34 cellular contexts compared by ENCODE assay signal in the genomic region with DNA sequence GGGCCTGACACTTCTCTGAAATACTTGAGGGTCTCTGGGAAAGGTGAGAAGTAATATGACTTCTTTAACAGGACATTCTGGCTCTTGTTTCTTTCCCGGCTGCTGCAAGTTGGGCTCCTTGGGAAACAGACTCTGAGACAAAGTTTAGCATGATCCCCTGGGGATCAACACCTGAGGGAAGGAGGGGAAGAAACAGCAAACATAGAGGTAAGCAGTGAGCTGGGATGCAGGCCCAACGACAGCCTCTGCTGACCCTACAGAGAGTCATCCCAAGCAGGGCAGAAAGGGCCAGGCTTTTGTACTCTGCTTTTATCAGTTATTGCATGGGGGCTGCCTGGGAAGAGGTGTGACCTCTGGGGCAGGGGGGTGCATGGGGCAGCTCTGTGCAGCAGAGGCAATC.
"Had no signal": no experiment of that assay in that cellular context is flagged by ENCODE, and none has a peak within 500 bp of the region (broad histone marks: within the 10 kb centered on the region; RNA-seq: fewer than 3 reads in every experiment).

No MANE protein-coding gene starts in this region.

- H3K4me1 ChIP-seq: Peyer's patch had no signal

- H3K27ac ChIP-seq: brain microvascular endothelial cell, Peyer's patch, RWPE1, WERI-Rb-1 had no signal

- H3K4me3 Mint-ChIP-seq: activated CD4-positive, alpha-beta T cell treated with anti-CD3 and anti-CD28 coated beads, Interleukin-2, amount 10 ng/mL, durations not matched to agents 24 days and 14 days; activated CD8-positive, alpha-beta T cell treated with anti-CD3 and anti-CD28 coated beads for 36 hours; activated naive CD8-positive, alpha-beta T cell treated with anti-CD3 and anti-CD28 coated beads for 36 hours; activated T-cell treated with anti-CD3 and anti-CD28 coated beads, Interleukin-2, amount 50 U/mL, for 72 hours; activated T-helper 17 cell treated with anti-CD3 and anti-CD28 coated beads, Interleukin-2, amount 50 U/mL, for 72 hours had no signal

- H3K36me3 ChIP-seq: brain microvascular endothelial cell, MG63, Peyer's patch, WERI-Rb-1 had no signal

- H3K4me3 ChIP-seq: MG63, Peyer's patch had no signal

- H3K27ac Mint-ChIP-seq: activated CD4-positive, alpha-beta T cell treated with anti-CD3 and anti-CD28 coated beads, Interleukin-2, amount 10 ng/mL, durations not matched to agents 24 days and 14 days; activated CD8-positive, alpha-beta T cell treated with anti-CD3 and anti-CD28 coated beads for 36 hours; activated naive CD8-positive, alpha-beta T cell treated with anti-CD3 and anti-CD28 coated beads for 36 hours; activated T-cell treated with anti-CD3 and anti-CD28 coated beads, Interleukin-2, amount 50 U/mL, for 72 hours; activated T-helper 17 cell treated with anti-CD3 and anti-CD28 coated beads, Interleukin-2, amount 50 U/mL, for 72 hours had no signal

- H3K27me3 Mint-ChIP-seq: activated CD8-positive, alpha-beta T cell treated with anti-CD3 and anti-CD28 coated beads for 36 hours; activated naive CD8-positive, alpha-beta T cell treated with anti-CD3 and anti-CD28 coated beads for 36 hours; activated T-helper 17 cell treated with anti-CD3 and anti-CD28 coated beads, Interleukin-2, amount 50 U/mL, for 72 hours had no signal

- H3K27me3 ChIP-seq: brain microvascular endothelial cell, MG63, Peyer's patch had no signal

- H3K4me1 Mint-ChIP-seq: activated CD4-positive, alpha-beta T cell treated with anti-CD3 and anti-CD28 coated beads, Interleukin-2, amount 10 ng/mL, durations not matched to agents 24 days and 14 days; activated naive CD8-positive, alpha-beta T cell treated with anti-CD3 and anti-CD28 coated beads for 36 hours; activated T-helper 17 cell treated with anti-CD3 and anti-CD28 coated beads, Interleukin-2, amount 50 U/mL, for 72 hours had no signal

- ATAC-seq: activated CD8-positive, alpha-beta T cell treated with anti-CD3 and anti-CD28 coated beads for 36 hours; activated T-cell treated with anti-CD3 and anti-CD28 coated beads, Interleukin-2, amount 50 U/mL, for 72 hours; activated T-helper 17 cell treated with anti-CD3 and anti-CD28 coated beads, Interleukin-2, amount 50 U/mL, for 72 hours; PC-3 had no signal

- H3K9me3 ChIP-seq: MG63, Peyer's patch had no signal

- H3K36me3 Mint-ChIP-seq: activated naive CD8-positive, alpha-beta T cell treated with anti-CD3 and anti-CD28 coated beads for 36 hours had no signal

- H3K9me3 Mint-ChIP-seq: activated CD4-positive, alpha-beta T cell treated with anti-CD3 and anti-CD28 coated beads, Interleukin-2, amount 10 ng/mL, durations not matched to agents 24 days and 14 days; activated CD8-positive, alpha-beta T cell treated with anti-CD3 and anti-CD28 coated beads for 36 hours; activated naive CD8-positive, alpha-beta T cell treated with anti-CD3 and anti-CD28 coated beads for 36 hours; activated T-cell treated with anti-CD3 and anti-CD28 coated beads, Interleukin-2, amount 50 U/mL, for 72 hours; activated T-helper 17 cell treated with anti-CD3 and anti-CD28 coated beads, Interleukin-2, amount 50 U/mL, for 72 hours had no signal

- DNase-seq: activated CD4-positive, alpha-beta T cell treated with anti-CD3 and anti-CD28 coated beads, Interleukin-2, amount 10 ng/mL, durations not matched to agents 24 days and 14 days; activated CD4-positive, alpha-beta T cell treated with anti-CD3 and anti-CD28 coated beads, Interleukin-2, amount 50 U/mL, for 4 hours; activated CD8-positive, alpha-beta T cell treated with anti-CD3 and anti-CD28 coated beads for 36 hours; activated effector memory CD4-positive, alpha-beta T cell treated with anti-CD3 and anti-CD28 coated beads, Interleukin-2, amount 50 U/mL, for 16 hours; activated naive CD4-positive, alpha-beta T cell; activated naive CD4-positive, alpha-beta T cell treated with anti-CD3 and anti-CD28 coated beads, Interleukin-2, amount 50 U/mL, for 16 hours; activated naive CD8-positive, alpha-beta T cell treated with anti-CD3 and anti-CD28 coated beads for 36 hours; activated T-cell treated with anti-CD3 and anti-CD28 coated beads, Interleukin-2, amount 50 U/mL, for 1 hour; activated T-cell treated with anti-CD3 and anti-CD28 coated beads, Interleukin-2, amount 50 U/mL, for 72 hours; amniotic stem cell; aorta; brain microvascular endothelial cell; central memory CD4-positive, alpha-beta T cell; Kasumi-1; KG1; MG63; NCI-H1048; NCI-H1105 treated with DMSO at 0.1 percent for 48 hours; NCI-H1436; NCI-H1694; NCI-H1930; NCI-H2081 treated with DMSO at 0.1 percent for 48 hours; NCI-H345; NCI-H524 treated with DMSO at 0.1 percent for 48 hours; PC-3; Peyer's patch; Right ventricle myocardium superior; SW 1271; T-helper 1 cell; T-helper 2 cell; T-helper 9 cell; WERI-Rb-1 had no signal
